In genomic region chr2:42569883-42570282, GRCh38 we compare ENCODE assay signal across 8 cellular contexts. TPM values are rescaled to one million over a fixed set of nuclear protein-coding genes. Genes with fewer than 3 reads are reported as not detected.
DNase-seq lines count a peak whose midpoint lies in the region; ATAC-seq, FAIRE-seq and TF ChIP-seq lines count a peak whose summit lies in the region.

No MANE protein-coding gene starts in this region.

- WGBS in mammary epithelial cell (ENCODE audit: low coverage, missing lambda C conversion rate): 66% methylated on average over 4 of the region's 4 CpGs

- no peaks in the 10 kb centered on the region for H4K20me1 ChIP-seq in mammary epithelial cell (ENCODE audit: insufficient read depth, low read length)

- H3K4me3 ChIP-seq in AG10803 (ENCODE audit: low read length) (peak overlapping the region; percentile 87), mammary epithelial cell (replicated peaks in 1 of 3; ENCODE audit: insufficient read depth in 1 of 3, low read depth in 2 of 3, low read length in 3 of 3) (peak overlapping the region; percentile 69 to 88 (median 73)), muscle layer of colon (ENCODE audit: low read depth in 1 of 2, low read length in 2 of 2) (peak overlapping the region; percentile 45 to 56)
- H3K4me3 ChIP-seq in Jurkat, Clone E6-1 (ENCODE audit: low read length): peak overlapping the region; percentile 64

- peaks cover 2% of the 10 kb centered on the region for H3K36me3 ChIP-seq in mammary epithelial cell (ENCODE audit: insufficient read depth, low read length)
- H3K36me3 ChIP-seq in muscle layer of colon (ENCODE audit: insufficient read depth, low read length): no peaks in the 10 kb centered on the region

- no peak for ATAC-seq in GM19452 (IDR thresholded peaks at IDR 0.05; ENCODE audit: unreplicated experiment)

- H3K27me3 ChIP-seq in mammary epithelial cell (ENCODE audit: insufficient read depth, low read length) (no peaks in the 10 kb centered on the region), muscle layer of colon (ENCODE audit: control insufficient read depth in 1 of 2, insufficient read depth in 2 of 2, low read length in 2 of 2) (no peaks in the 10 kb centered on the region)

- peaks cover 22% of the 10 kb centered on the region for H3K79me2 ChIP-seq in mammary epithelial cell (ENCODE audit: insufficient read depth, low read length)

- BruUV-seq in mammary epithelial cell (replicated peaks; lab: Mats Ljungman, UMichigan): no TSS peak

- CTCF ChIA-PET in mammary epithelial cell (lab: Charles Lee; ENCODE audit: low non-redundant PET): no interaction called here

- no peak for FAIRE-seq in GM19239 (lab: Jason Lieb, UNC)

- H3K9ac ChIP-seq in mammary epithelial cell (ENCODE audit: insufficient read depth, low read length) (peak overlapping the region; percentile 13), muscle layer of colon (ENCODE audit: low read length) (peak overlapping the region; percentile 25)

- H3K27ac ChIP-seq in mammary epithelial cell (ENCODE audit: insufficient read depth, low read depth, low read length) (no peak overlapping the region), muscle layer of colon (ENCODE audit: low read depth, low read length) (no peak overlapping the region)

- peaks cover 15% of the 10 kb centered on the region for H3K4me1 ChIP-seq in mammary epithelial cell (ENCODE audit: insufficient read depth, low read length)
- peaks cover 23% of the 10 kb centered on the region for H3K4me1 ChIP-seq in muscle layer of colon (ENCODE audit: insufficient read depth, low read length)

- H3K4me2 ChIP-seq in mammary epithelial cell (ENCODE audit: insufficient read depth, low read depth, low read length): peak overlapping the region; percentile 93

- H3K9me3 ChIP-seq in mammary epithelial cell (replicated peaks; ENCODE audit: insufficient read depth, low read length) (no peaks in the 10 kb centered on the region), muscle layer of colon (ENCODE audit: low read length) (no peaks in the 10 kb centered on the region)

- intact Hi-C loops in mammary epithelial cell (cut with micrococcal nuclease): no loop called here

- no peak overlapping the region for H2AFZ ChIP-seq in mammary epithelial cell (ENCODE audit: low read depth, low read length)

- in situ Hi-C loops in mammary epithelial cell (cut with MboI; ENCODE audit: low sequenced_read_pairs in 2 of 2): no loop called here

- no peak for DNase-seq in AG10803 (ENCODE audit: low read depth)
- DNase-seq in Jurkat, Clone E6-1 (ENCODE audit: low read depth, low spot score): no peak
- DNase-seq in mammary epithelial cell: no peak
- no peak for DNase-seq in GM19239 (ENCODE audit: insufficient read length, low spot score)
- DNase-seq in amygdala (lab: John Stamatoyannopoulos, UW): no peak
- DNase-seq in NCI-H2107 treated with DMSO at 0.1 percent for 48 hours (lab: John Stamatoyannopoulos, UW; ENCODE audit: unreplicated experiment): no peak

- TF ChIP-seq CTCF in AG10803 (conservative IDR thresholded peaks at IDR 0.05; ENCODE audit: low read length) (no peak), mammary epithelial cell (conservative IDR thresholded peaks at IDR 0.05 in 1 of 2, IDR thresholded peaks at IDR 0.05 in 1 of 2; ENCODE audit: extremely low read depth in 1 of 2, insufficient read depth in 1 of 2, low read depth in 1 of 2, low read length in 2 of 2) (no peak)

- dilution Hi-C loops in mammary epithelial cell (cut with HindIII; ENCODE audit: low sequenced_read_pairs): loop anchor here (5.0 to 10.0 kb wide), 2 partner anchors 73 to 95 kb away; no protein-coding TSS in a partner anchor

RNA-seq across cellular contexts. Expression of gene MTA3, which starts 1.5 kb away (rescaled TPM):
- 52.7 TPM for polyA plus RNA-seq in Jurkat, Clone E6-1 (2012; ENCODE audit: insufficient read depth, insufficient read length)
- total RNA-seq in mammary epithelial cell: 10 to 100 TPM; 38.0 to 40.4 TPM
- polyA plus RNA-seq in mammary epithelial cell: 22.2 TPM
- polyA minus RNA-seq in mammary epithelial cell: 36.0 TPM
